8 cellular contexts compared by ENCODE assay signal in the genomic region with DNA sequence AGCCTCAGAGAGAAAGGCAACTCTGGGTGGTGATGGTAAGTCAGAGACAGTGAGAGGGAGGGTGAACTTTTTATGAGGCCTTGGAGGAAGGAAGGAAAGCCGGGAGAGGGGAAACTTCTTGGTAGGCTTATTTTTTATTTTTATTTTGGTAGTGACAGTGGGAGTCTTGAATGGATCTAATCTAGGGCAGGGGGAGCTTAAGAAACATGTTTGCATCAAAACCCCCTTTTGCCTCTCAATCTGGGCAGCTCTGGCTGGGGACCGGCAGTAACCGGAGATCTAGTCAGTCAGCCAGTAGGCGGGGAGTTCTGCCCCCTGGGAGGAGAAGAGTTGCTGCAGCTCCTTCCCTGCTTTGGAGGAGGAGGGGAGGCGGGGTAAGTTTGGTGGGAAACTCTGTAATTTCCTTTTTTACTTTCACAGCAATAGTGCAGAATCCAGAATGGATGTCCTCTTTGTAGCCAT. TPM values are rescaled to one million over a fixed set of nuclear protein-coding genes. Genes with fewer than 3 reads are reported as not detected.
DNase-seq lines count a peak whose midpoint lies in the region; ATAC-seq, FAIRE-seq and TF ChIP-seq lines count a peak whose summit lies in the region.

A gene (plus strand): TSS at position 412 of the 462 bp plus-strand sequence. CDS start 28 bp downstream, at position 440.

- H3K9me3 ChIP-seq in K562 (replicated peaks; ENCODE audit: control insufficient read depth, insufficient read depth, low read depth, low read length) (no peaks in the 10 kb centered on the region), thoracic aorta (no peaks in the 10 kb centered on the region)

- peaks cover 2% of the 10 kb centered on the region for H3K36me3 ChIP-seq in K562 (ENCODE audit: control insufficient read depth, insufficient read depth, low read length)
- no peaks in the 10 kb centered on the region for H3K36me3 ChIP-seq in thoracic aorta

- 16% methylated on average over 5 of the region's 5 CpGs for WGBS in K562 (ENCODE audit: insufficient coverage, low coverage, missing lambda C conversion rate)

- in situ Hi-C loops in KBM-7 (cut with MboI; ENCODE audit: low pct_unique_long_range_greater_than_20kb, low sequenced_read_pairs): no loop called here
- in situ Hi-C loops in K562 (cut with MboI): no loop called here

- no peak for TF ChIP-seq EP300 in K562 (IDR thresholded peaks at IDR 0.05; ENCODE audit: low read length)

- peak within 1 kb of the TSS; percentile 45 for H2AFZ ChIP-seq in K562 (ENCODE audit: low read depth, low read length)

- no peak for FAIRE-seq in K562 (lab: Jason Lieb, UNC)

- H3K27ac ChIP-seq in K562 (ENCODE audit: extremely low read depth, low read depth, low read length): peak within 1 kb of the TSS; percentile 38; the same call in 2 of the 3 replicates
- H3K27ac ChIP-seq in thoracic aorta: peak within 1 kb of the TSS; percentile 70 to 76

- POLR2A ChIA-PET in K562 (lab: Yijun Ruan, JAX): interaction anchor here (0.6 to 2.1 kb wide), 13 partner anchors 9 to 674 kb away, joined by 3 to 15 read pairs (median 3); no protein-coding TSS in a partner anchor

- H3K4me3 ChIP-seq in K562 (no peak within 1 kb of the TSS), thoracic aorta (peak within 1 kb of the TSS; percentile 65)

- TF ChIP-seq POLR2A in K562 (conservative IDR thresholded peaks at IDR 0.05): no peak

- no peak for TF ChIP-seq RAD21 in K562 (CRISPR knock-in tag; conservative IDR thresholded peaks at IDR 0.05 in 1 of 2, IDR thresholded peaks at IDR 0.05 in 1 of 2)

- H3K4me2 ChIP-seq in K562 (ENCODE audit: insufficient read depth, low read length): peak within 1 kb of the TSS; percentile 20; the same call in 1 of the 2 replicates

- BruUV-seq in K562 (replicated peaks; lab: Mats Ljungman, UMichigan): no TSS peak

- H3K4me1 ChIP-seq in K562 (replicated peaks in 1 of 2; ENCODE audit: control insufficient read depth in 2 of 2, insufficient read depth in 2 of 2, low read length in 2 of 2): peaks cover 12 to 21% of the 10 kb centered on the region in 2 experiments
- H3K4me1 ChIP-seq in thoracic aorta (ENCODE audit: control insufficient read depth in 1 of 2, low read depth in 2 of 2): peaks cover 23 to 37% of the 10 kb centered on the region in 2 donors

- H3K9ac ChIP-seq in K562 (ENCODE audit: insufficient read depth in 1 of 2, low read depth in 2 of 2, low read length in 2 of 2): no peak within 1 kb of the TSS

- intact Hi-C loops in K562 (cut with micrococcal nuclease): no loop called here

- peak in 1 of 3 experiments; percentile 35; a peak in 1 of 6 replicates for TF ChIP-seq CTCF in K562 (IDR thresholded peaks at IDR 0.05 in 2 of 3, conservative IDR thresholded peaks at IDR 0.05 in 1 of 3; ENCODE audit: insufficient read depth in 2 of 3, low read depth in 1 of 3, low read length in 3 of 3)
- peak; percentile 11 for TF ChIP-seq CTCF in thoracic aorta (IDR thresholded peaks at IDR 0.05)

- no peaks in the 10 kb centered on the region for H3K27me3 ChIP-seq in K562 (ENCODE audit: control insufficient read depth in 2 of 2, insufficient read depth in 2 of 2, low read length in 2 of 2)
- H3K27me3 ChIP-seq in thoracic aorta (replicated peaks; ENCODE audit: insufficient read depth): no peaks in the 10 kb centered on the region

- ATAC-seq in K562 (peak; percentile 59), thoracic aorta (ENCODE audit: insufficient number of reproducible peaks, low FRiP score, low read depth) (peak; percentile 25), GM19324 (IDR thresholded peaks at IDR 0.05; ENCODE audit: low FRiP score, unreplicated experiment) (no peak)

- no peaks in the 10 kb centered on the region for H4K20me1 ChIP-seq in K562 (replicated peaks; ENCODE audit: control insufficient read depth, insufficient read depth, low read length)

- H3K79me2 ChIP-seq in K562 (ENCODE audit: control insufficient read depth, insufficient read depth, low read length): peaks cover 14% of the 10 kb centered on the region

- DNase-seq in KBM-7 (peak; percentile 58), K562 (ENCODE audit: extremely low read depth in 1 of 4, low spot score in 3 of 4) (peak in 2 of 4 experiments; percentile 65), iPS-NIHi11 (ENCODE audit: low spot score) (peak; percentile 76), thoracic aorta (ENCODE audit: low spot score) (no peak), DMS79 treated with DMSO at 0.1 percent for 48 hours (lab: John Stamatoyannopoulos, UW) (no peak), glomerular visceral epithelial cell (ENCODE audit: extremely low spot score) (no peak)
- no peak for DNase-seq in stimulated activated CD4-positive, alpha-beta T cell treated with anti-CD3 and anti-CD28 coated beads, Interleukin-4, amount 100 ng/mL, for 4 hours

- CTCF ChIA-PET in K562 (lab: Yijun Ruan, JAX; ENCODE audit: low intra/inter-chr PET ratio): interaction anchor here (0.6 kb wide), 1 partner anchor 10 kb away, joined by 3 read pairs; no protein-coding TSS in a partner anchor

- H3K9me1 ChIP-seq in K562 (ENCODE audit: control insufficient read depth, insufficient read depth, low read length): no peaks in the 10 kb centered on the region

TF ChIP-seq in K562, 482 proteins besides CTCF, POLR2A, EP300 and RAD21 (continues in another document):
- TF ChIP-seq, protein P1, sequence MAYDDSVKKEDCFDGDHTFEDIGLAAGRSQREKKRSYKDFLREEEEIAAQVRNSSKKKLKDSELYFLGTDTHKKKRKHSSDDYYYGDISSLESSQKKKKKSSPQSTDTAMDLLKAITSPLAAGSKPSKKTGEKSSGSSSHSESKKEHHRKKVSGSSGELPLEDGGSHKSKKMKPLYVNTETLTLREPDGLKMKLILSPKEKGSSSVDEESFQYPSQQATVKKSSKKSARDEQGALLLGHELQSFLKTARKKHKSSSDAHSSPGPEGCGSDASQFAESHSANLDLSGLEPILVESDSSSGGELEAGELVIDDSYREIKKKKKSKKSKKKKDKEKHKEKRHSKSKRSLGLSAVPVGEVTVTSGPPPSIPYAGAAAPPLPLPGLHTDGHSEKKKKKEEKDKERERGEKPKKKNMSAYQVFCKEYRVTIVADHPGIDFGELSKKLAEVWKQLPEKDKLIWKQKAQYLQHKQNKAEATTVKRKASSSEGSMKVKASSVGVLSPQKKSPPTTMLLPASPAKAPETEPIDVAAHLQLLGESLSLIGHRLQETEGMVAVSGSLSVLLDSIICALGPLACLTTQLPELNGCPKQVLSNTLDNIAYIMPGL (CRISPR knock-in tag; IDR thresholded peaks at IDR 0.05): no peak
- peak; percentile 11; the same call in 1 of the 2 replicates for TF ChIP-seq LEF1 (IDR thresholded peaks at IDR 0.05)
- TF ChIP-seq, protein P2, sequence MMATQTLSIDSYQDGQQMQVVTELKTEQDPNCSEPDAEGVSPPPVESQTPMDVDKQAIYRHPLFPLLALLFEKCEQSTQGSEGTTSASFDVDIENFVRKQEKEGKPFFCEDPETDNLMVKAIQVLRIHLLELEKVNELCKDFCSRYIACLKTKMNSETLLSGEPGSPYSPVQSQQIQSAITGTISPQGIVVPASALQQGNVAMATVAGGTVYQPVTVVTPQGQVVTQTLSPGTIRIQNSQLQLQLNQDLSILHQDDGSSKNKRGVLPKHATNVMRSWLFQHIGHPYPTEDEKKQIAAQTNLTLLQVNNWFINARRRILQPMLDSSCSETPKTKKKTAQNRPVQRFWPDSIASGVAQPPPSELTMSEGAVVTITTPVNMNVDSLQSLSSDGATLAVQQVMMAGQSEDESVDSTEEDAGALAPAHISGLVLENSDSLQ (IDR thresholded peaks at IDR 0.05): peak; percentile 46
- no peak for TF ChIP-seq ARHGAP35 (IDR thresholded peaks at IDR 0.05; ENCODE audit: partially characterized antibody)
- TF ChIP-seq FOXJ3 (CRISPR knock-in tag; IDR thresholded peaks at IDR 0.05): no peak
- TF ChIP-seq NR1H2 (CRISPR knock-in tag; IDR thresholded peaks at IDR 0.05): no peak
- peak in 1 of 2 experiments; percentile 73; a peak in 1 of 4 replicates for TF ChIP-seq RCOR1 (IDR thresholded peaks at IDR 0.05; ENCODE audit: borderline replicate concordance in 1 of 2, low read depth in 2 of 2, low read length in 2 of 2)
- TF ChIP-seq, protein P3, sequence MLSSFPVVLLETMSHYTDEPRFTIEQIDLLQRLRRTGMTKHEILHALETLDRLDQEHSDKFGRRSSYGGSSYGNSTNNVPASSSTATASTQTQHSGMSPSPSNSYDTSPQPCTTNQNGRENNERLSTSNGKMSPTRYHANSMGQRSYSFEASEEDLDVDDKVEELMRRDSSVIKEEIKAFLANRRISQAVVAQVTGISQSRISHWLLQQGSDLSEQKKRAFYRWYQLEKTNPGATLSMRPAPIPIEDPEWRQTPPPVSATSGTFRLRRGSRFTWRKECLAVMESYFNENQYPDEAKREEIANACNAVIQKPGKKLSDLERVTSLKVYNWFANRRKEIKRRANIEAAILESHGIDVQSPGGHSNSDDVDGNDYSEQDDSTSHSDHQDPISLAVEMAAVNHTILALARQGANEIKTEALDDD (IDR thresholded peaks at IDR 0.05): peak; percentile 73
- TF ChIP-seq COPS2 (conservative IDR thresholded peaks at IDR 0.05): no peak

RNA-seq across cellular contexts. Expression of the gene that starts here (rescaled TPM):
- 0.81 and 0.97 TPM in 2 replicates for total RNA-seq in K562 (2011; cell fraction: chromatin; rRNA removed; ENCODE audit: low replicate concordance)
- total RNA-seq in K562 (2011; cell fraction: nucleolus; rRNA removed): 0.50 TPM in 1 of 2 replicates, not detected in the other
- total RNA-seq in K562 (2011; cell fraction: nucleoplasm; rRNA removed): 0.29 TPM in 1 of 2 replicates, not detected in the other
- total RNA-seq in K562 (2014; rRNA removed): not detected in 2 replicates
- 0.65 and 1.1 TPM in 2 replicates for total RNA-seq in K562 (2014; rRNA removed; fragmentation: Illumina TruSeq; extraction: Trizol)
- total RNA-seq in K562 (2015; rRNA removed; fragmentation: Illumina TruSeq; extraction: Trizol): 1.1 and 2.2 TPM in 2 replicates
- 0.20 and 1.00 TPM in 2 replicates for total RNA-seq in K562 (2021)
- polyA plus RNA-seq in K562 (2011; rRNA removed): 1.2 and 3.4 TPM in 2 replicates
- polyA plus RNA-seq in K562 (2011; cell fraction: cytosol; rRNA removed): 0.48 and 2.8 TPM in 2 replicates
- 0.47 and 1.8 TPM in 2 replicates for polyA plus RNA-seq in K562 (2011; cell fraction: nucleus; rRNA removed)
- 2.7 and 2.8 TPM in 2 replicates for polyA plus RNA-seq in K562 (2012)
- polyA plus RNA-seq in K562 (2014; fragmentation: Illumina TruSeq; extraction: Trizol): 1.0 and 1.2 TPM in 2 replicates
- 1 to 10 TPM; 2.0 to 2.5 TPM for polyA plus RNA-seq in K562 (2014; fragmentation: Nextera tagmentation; extraction: Ambion mirVana)
- polyA plus RNA-seq in K562 (2014; rRNA removed): 0.33 and 1.1 TPM in 2 replicates
- 0.30 TPM in 1 of 2 replicates, not detected in the other for polyA minus RNA-seq in K562 (2011; rRNA and poly(A)+ RNA removed)
- 1.0 TPM in 1 of 2 replicates, not detected in the other for polyA minus RNA-seq in K562 (2011; cell fraction: cytosol; rRNA and poly(A)+ RNA removed)
- polyA minus RNA-seq in K562 (2011; cell fraction: nucleus; rRNA and poly(A)+ RNA removed): 0.67 TPM in 1 of 2 replicates, not detected in the other
- 10 to 100 TPM in 1 of 2 donors, 1 to 10 TPM in 1; 6.8 to 27.9 TPM for total RNA-seq in thoracic aorta

Comparison
In these comparisons a context has a peak if more than half of its experiments do, and no peak if none do; other contexts are left out.
1. DNase-seq: peak in KBM-7 (single experiment) and iPS-NIHi11 (single experiment); none in thoracic aorta (single experiment), DMS79 treated with DMSO at 0.1 percent for 48 hours (single experiment), stimulated activated CD4-positive, alpha-beta T cell treated with anti-CD3 and anti-CD28 coated beads, Interleukin-4, amount 100 ng/mL, for 4 hours (0 of 2) and glomerular visceral epithelial cell (single experiment).